In genomic region chr7:139359366-139360209, GRCh38 we compare ENCODE assay signal across 1 cellular context.
TF ChIP-seq lines count a peak whose summit lies in the region.

A gene with protein sequence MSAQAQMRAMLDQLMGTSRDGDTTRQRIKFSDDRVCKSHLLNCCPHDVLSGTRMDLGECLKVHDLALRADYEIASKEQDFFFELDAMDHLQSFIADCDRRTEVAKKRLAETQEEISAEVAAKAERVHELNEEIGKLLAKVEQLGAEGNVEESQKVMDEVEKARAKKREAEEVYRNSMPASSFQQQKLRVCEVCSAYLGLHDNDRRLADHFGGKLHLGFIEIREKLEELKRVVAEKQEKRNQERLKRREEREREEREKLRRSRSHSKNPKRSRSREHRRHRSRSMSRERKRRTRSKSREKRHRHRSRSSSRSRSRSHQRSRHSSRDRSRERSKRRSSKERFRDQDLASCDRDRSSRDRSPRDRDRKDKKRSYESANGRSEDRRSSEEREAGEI (plus strand): TSS chr7:139359894. CDS start chr7:139360262, 368 bp downstream.

TF ChIP-seq in A549, 52 proteins besides CTCF, POLR2A, EP300 and RAD21 (continued from another document):
- TF ChIP-seq, protein P1, sequence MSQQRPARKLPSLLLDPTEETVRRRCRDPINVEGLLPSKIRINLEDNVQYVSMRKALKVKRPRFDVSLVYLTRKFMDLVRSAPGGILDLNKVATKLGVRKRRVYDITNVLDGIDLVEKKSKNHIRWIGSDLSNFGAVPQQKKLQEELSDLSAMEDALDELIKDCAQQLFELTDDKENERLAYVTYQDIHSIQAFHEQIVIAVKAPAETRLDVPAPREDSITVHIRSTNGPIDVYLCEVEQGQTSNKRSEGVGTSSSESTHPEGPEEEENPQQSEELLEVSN (IDR thresholded peaks at IDR 0.05; ENCODE audit: borderline replicate concordance, low read depth): peak; percentile 75; the same call in 1 of the 2 replicates
